9 cellular contexts compared by ENCODE assay signal in the genomic region with DNA sequence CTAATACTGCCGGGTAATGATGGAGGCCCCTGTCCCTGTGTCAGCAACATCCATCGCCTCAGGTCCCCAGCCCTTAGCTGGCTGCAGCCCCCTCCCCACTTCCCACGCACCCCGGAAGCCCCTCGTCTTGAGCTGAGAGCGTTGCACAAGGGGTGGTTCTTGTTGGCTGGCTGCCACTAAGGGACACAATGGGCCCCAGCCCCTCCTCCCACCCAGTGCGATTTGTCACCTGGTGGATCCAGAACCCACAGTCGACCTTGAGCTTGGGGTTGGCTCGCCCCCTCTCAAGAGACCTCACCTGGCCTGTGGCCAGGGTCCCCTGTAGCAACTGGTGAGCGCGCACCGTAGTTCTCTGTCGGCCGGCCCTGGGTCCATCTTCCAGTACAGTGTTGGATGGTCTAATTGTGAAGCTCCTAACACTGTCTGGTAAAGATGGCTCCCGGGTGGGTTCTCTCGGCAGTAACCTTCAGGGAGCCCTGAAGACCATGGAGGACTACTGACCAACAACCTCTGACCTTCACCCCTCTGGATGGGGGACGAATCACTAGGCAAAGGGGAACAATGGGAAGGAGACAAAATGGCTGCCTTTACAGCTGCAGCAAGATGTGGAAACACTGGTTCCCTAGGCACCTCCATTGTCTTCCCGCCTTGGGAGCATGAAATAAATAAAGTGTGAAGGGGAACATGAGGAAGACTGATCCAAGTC. TPM values are rescaled to one million over a fixed set of nuclear protein-coding genes. Genes with fewer than 3 reads are reported as not detected.
DNase-seq lines count a peak whose midpoint lies in the region; TF ChIP-seq lines count a peak whose summit lies in the region.
"Had no signal": no experiment of that assay in that cellular context is flagged by ENCODE, and none has a peak within 500 bp of the region (broad histone marks: within the 10 kb centered on the region; RNA-seq: fewer than 3 reads in every experiment).

No MANE protein-coding gene starts in this region.

- TF ChIP-seq POLR2A in sigmoid colon (IDR thresholded peaks at IDR 0.05), result no peak

- H3K27me3 Mint-ChIP-seq in glutamatergic neuron (ENCODE audit: unreplicated experiment), result peaks cover 2% of the 10 kb centered on the region
- H3K27me3 Mint-ChIP-seq: central memory CD8-positive, alpha-beta T cell had no signal

- 16 to 60% methylated on average over 18 of the region's 18 CpGs for WGBS in sigmoid colon, 2 donors

- peak overlapping the region; percentile 33 for H3K27ac Mint-ChIP-seq in glutamatergic neuron (ENCODE audit: unreplicated experiment)

- H3K4me3 ChIP-seq in sigmoid colon, result peak overlapping the region in 1 of 4 donors; percentile 20

- H3K36me3 Mint-ChIP-seq in glutamatergic neuron (ENCODE audit: unreplicated experiment), result no peaks in the 10 kb centered on the region

- no peaks in the 10 kb centered on the region for H3K27me3 ChIP-seq in sigmoid colon

- TF ChIP-seq CTCF in glutamatergic neuron (IDR thresholded peaks at IDR 0.05; ENCODE audit: partially characterized antibody, unreplicated experiment) (no peak), sigmoid colon (IDR thresholded peaks at IDR 0.05) (no peak)

- no peak for TF ChIP-seq EP300 in sigmoid colon (IDR thresholded peaks at IDR 0.05)

- intact Hi-C loops in sigmoid colon (cut with DNase I), result loop anchor here (2.0 kb wide), 2 partner anchors 39 to 95 kb away; no protein-coding TSS in a partner anchor

- H3K9me3 Mint-ChIP-seq in glutamatergic neuron (ENCODE audit: unreplicated experiment), result peaks cover 5% of the 10 kb centered on the region
- H3K9me3 Mint-ChIP-seq: central memory CD8-positive, alpha-beta T cell had no signal

- peaks cover 6% of the 10 kb centered on the region for H3K4me1 Mint-ChIP-seq in glutamatergic neuron (ENCODE audit: low read depth, unreplicated experiment)

- H3K4me3 Mint-ChIP-seq in glutamatergic neuron (ENCODE audit: unreplicated experiment), result no peak overlapping the region
- H3K4me3 Mint-ChIP-seq: central memory CD8-positive, alpha-beta T cell had no signal

- H3K9me3 ChIP-seq in sigmoid colon, result no peaks in the 10 kb centered on the region

- DNase-seq in NCI-H1436 (lab: John Stamatoyannopoulos, UW), result peak; percentile 62
- no peak for DNase-seq in NCI-H1436 treated with DMSO at 0.1 percent for 48 hours (lab: John Stamatoyannopoulos, UW)
- peak; percentile 38 for DNase-seq in NCI-H774 (lab: John Stamatoyannopoulos, UW)
- no peak for DNase-seq in glutamatergic neuron
- DNase-seq in sigmoid colon, result peak; percentile 76
- no peak for DNase-seq in kidney tubule cell (ENCODE audit: low spot score)
- no peak for DNase-seq in NCI-H82 (lab: John Stamatoyannopoulos, UW)
- no peak for DNase-seq in SHP77 treated with DMSO at 0.1 percent for 48 hours (lab: John Stamatoyannopoulos, UW)

- peaks cover 0 to 45% (median 38%) of the 10 kb centered on the region in 4 donors for H3K4me1 ChIP-seq in sigmoid colon

- H3K36me3 ChIP-seq in sigmoid colon, result peaks cover 32 to 38% (median 33%) of the 10 kb centered on the region in 4 donors

- peak overlapping the region; percentile 64 to 86 (median 82) for H3K27ac ChIP-seq in sigmoid colon

RNA-seq across cellular contexts. Expression of gene PHB2, which starts 6.6 kb away (rescaled TPM):
- total RNA-seq in glutamatergic neuron (ENCODE audit: unreplicated experiment) (200 TPM), sigmoid colon (100 to 1,000 TPM; 211 to 327 (median 285) TPM)
- polyA plus RNA-seq in sigmoid colon, result 100 to 1,000 TPM; 180 to 283 (median 184) TPM

RNA-seq across cellular contexts. Expression of gene EMG1, which starts 6.8 kb away (rescaled TPM):
- total RNA-seq in glutamatergic neuron (ENCODE audit: unreplicated experiment) (24.2 TPM), sigmoid colon (10 to 100 TPM; 18.8 to 32.3 (median 22.7) TPM)
- 10 to 100 TPM; 19.2 to 33.0 (median 21.3) TPM for polyA plus RNA-seq in sigmoid colon

RNA-seq across cellular contexts. Expression of gene PTPN6, which starts 12.7 kb away (rescaled TPM):
- 3.8 TPM for total RNA-seq in glutamatergic neuron (ENCODE audit: unreplicated experiment)
- 10 to 100 TPM in 3 of 4 donors, 1 to 10 TPM in 1; 5.3 to 13.6 (median 11.8) TPM for total RNA-seq in sigmoid colon
- 10 to 100 TPM; 42.1 to 92.4 (median 67.3) TPM for polyA plus RNA-seq in sigmoid colon

RNA-seq across cellular contexts. Expression of gene C12orf57, which starts 20.1 kb away (rescaled TPM):
- total RNA-seq in glutamatergic neuron (ENCODE audit: unreplicated experiment), result 184 TPM
- 100 to 1,000 TPM; 465 to 697 (median 652) TPM for total RNA-seq in sigmoid colon
- 100 to 1,000 TPM; 305 to 810 (median 418) TPM for polyA plus RNA-seq in sigmoid colon

RNA-seq across cellular contexts. Expression of gene RNU7-1, which starts 20.3 kb away (rescaled TPM):
- total RNA-seq in glutamatergic neuron (ENCODE audit: unreplicated experiment) (not detected), sigmoid colon (not detected)
- not detected for polyA plus RNA-seq in sigmoid colon

Comparison
In these comparisons a context has a peak if more than half of its experiments do, and no peak if none do; other contexts are left out.
1. DNase-seq: peak in NCI-H1436 (single experiment), NCI-H774 (single experiment) and sigmoid colon (single experiment); none in NCI-H1436 treated with DMSO at 0.1 percent for 48 hours (single experiment), glutamatergic neuron (single experiment), kidney tubule cell (single experiment), NCI-H82 (single experiment) and SHP77 treated with DMSO at 0.1 percent for 48 hours (single experiment).